ENCODE assay signal across 17 cellular contexts in genomic region chr10:103750836-103751235, GRCh38.
DNase-seq lines count a peak whose midpoint lies in the region; ATAC-seq, FAIRE-seq and TF ChIP-seq lines count a peak whose summit lies in the region.
"Had no signal": no experiment of that assay in that cellular context is flagged by ENCODE, and none has a peak within 500 bp of the region (broad histone marks: within the 10 kb centered on the region; RNA-seq: fewer than 3 reads in every experiment).

No MANE protein-coding gene starts in this region.

- H3K79me2 ChIP-seq in astrocyte (ENCODE audit: insufficient read depth, low read length) = no peaks in the 10 kb centered on the region

- no peak overlapping the region for H3K27ac Mint-ChIP-seq in astrocyte (ENCODE audit: unreplicated experiment)

- H3K4me1 ChIP-seq in astrocyte (ENCODE audit: insufficient read depth, low read length) = peaks cover 12% of the 10 kb centered on the region

- H3K4me3 ChIP-seq in astrocyte (ENCODE audit: insufficient read depth, low read depth, low read length) (no peak overlapping the region), lower leg skin (ENCODE audit: low read depth, poor library complexity, severe bottlenecking) (no peak overlapping the region)

- H3K4me2 ChIP-seq in astrocyte (ENCODE audit: low read length) = no peak overlapping the region

- H3K4me3 Mint-ChIP-seq in astrocyte (ENCODE audit: unreplicated experiment) = no peak overlapping the region
- H3K4me3 Mint-ChIP-seq: CD8-positive, alpha-beta memory T cell had no signal

- DNase-seq in G401 (ENCODE audit: low spot score) (peak; percentile 88), astrocyte (ENCODE audit: low read depth) (peak; percentile 56), myocyte (ENCODE audit: low read depth) (peak; percentile 51), NOMO-1 treated with dmso at 0.1 percent for 144 hours (lab: John Stamatoyannopoulos, UW; ENCODE audit: unreplicated experiment) (no peak), lower leg skin (ENCODE audit: low spot score in 2 of 2) (no peak), D721Med (ENCODE audit: insufficient read length, low spot score) (no peak), AG08395 (ENCODE audit: low spot score) (no peak)
- DNase-seq: CD8-positive, alpha-beta memory T cell; GOT3; MM.1S; NCI-H1092; NCI-H2081 treated with DMSO at 0.1 percent for 48 hours; NCI-H748 treated with DMSO at 0.1 percent for 48 hours; NK-92 treated with Interleukin-12 subunit alpha and Interleukin-12 subunit beta, amount 100 ng/mL, for 24 hours; SIG-M5 had no signal

- intact Hi-C loops in lower leg skin (cut with DNase I; ENCODE audit: low total_unique reads) = no loop called here

- H3K27me3 Mint-ChIP-seq in astrocyte (ENCODE audit: low read depth, unreplicated experiment) = no peaks in the 10 kb centered on the region

- H3K36me3 ChIP-seq in astrocyte (ENCODE audit: insufficient read depth, low read length) = no peaks in the 10 kb centered on the region

- H3K9ac ChIP-seq in astrocyte (ENCODE audit: low read length) = no peak overlapping the region

- WGBS in lower leg skin, 2 donors = 59 to 66% methylated on average over 5 of the region's 5 CpGs

- H3K27me3 ChIP-seq in astrocyte (ENCODE audit: insufficient read depth, low read length) = no peaks in the 10 kb centered on the region

- no peak for TF ChIP-seq CTCF in astrocyte (IDR thresholded peaks at IDR 0.05; ENCODE audit: insufficient read depth, low read depth, low read length)
- no peak for TF ChIP-seq CTCF in lower leg skin (IDR thresholded peaks at IDR 0.05)
- no peak for TF ChIP-seq CTCF in D721Med (IDR thresholded peaks at IDR 0.05; ENCODE audit: insufficient read depth, missing control alignments)

- no peaks in the 10 kb centered on the region for H3K9me3 Mint-ChIP-seq in astrocyte (ENCODE audit: unreplicated experiment)

- no peak overlapping the region for H3K27ac ChIP-seq in astrocyte (ENCODE audit: low read depth, low read length)

- TF ChIP-seq POLR2A in lower leg skin (IDR thresholded peaks at IDR 0.05) = no peak

- peak; percentile 22 for ATAC-seq in esophagus mucosa

- no peaks in the 10 kb centered on the region for H3K9me3 ChIP-seq in astrocyte (ENCODE audit: insufficient read depth, low read depth, low read length)

- H4K20me1 ChIP-seq in astrocyte (ENCODE audit: insufficient read depth, low read length) = no peaks in the 10 kb centered on the region

- FAIRE-seq in astrocyte (lab: Jason Lieb, UNC) (no peak), D721Med (lab: Jason Lieb, UNC) (no peak)
- FAIRE-seq: GM12892 had no signal

- peaks cover 5% of the 10 kb centered on the region for H3K36me3 Mint-ChIP-seq in astrocyte (ENCODE audit: low read depth, unreplicated experiment)
- H3K36me3 Mint-ChIP-seq: CD8-positive, alpha-beta memory T cell had no signal

- in situ Hi-C loops in G401 (cut with HindIII; ENCODE audit: low sequenced_read_pairs) = no loop called here

- H2AFZ ChIP-seq in astrocyte (ENCODE audit: low read depth, low read length) = no peak overlapping the region

- H3K4me1 Mint-ChIP-seq in astrocyte (ENCODE audit: low read depth, unreplicated experiment) = peaks cover 21% of the 10 kb centered on the region

Comparison
In these comparisons a context has a peak if more than half of its experiments do, and no peak if none do; other contexts are left out.
1. DNase-seq: peak in G401 (single experiment), astrocyte (single experiment) and myocyte (single experiment); none in NOMO-1 treated with dmso at 0.1 percent for 144 hours (single experiment), lower leg skin (0 of 2), D721Med (single experiment) and AG08395 (single experiment).